In genomic region chr9:87892956-87893355, GRCh38 we compare ENCODE assay signal across 25 cellular contexts. TPM values are rescaled to one million over a fixed set of nuclear protein-coding genes. Genes with fewer than 3 reads are reported as not detected.
"Had no signal": no experiment of that assay in that cellular context is flagged by ENCODE, and none has a peak within 500 bp of the region (broad histone marks: within the 10 kb centered on the region; RNA-seq: fewer than 3 reads in every experiment).

No MANE protein-coding gene starts in this region.

- H3K27ac ChIP-seq: SJSA1, SK-N-MC had no signal

- H3K36me3 ChIP-seq: SJSA1 had no signal

- ATAC-seq: HepG2 had no signal

- H3K9me3 ChIP-seq: SJSA1 had no signal

- H3K27me3 ChIP-seq: SJSA1 had no signal

- DNase-seq: IMR-90, NCI-H1092, NCI-H1105 treated with DMSO at 0.1 percent for 48 hours, NCI-H1417 treated with DMSO at 0.1 percent for 48 hours, NCI-H146, NCI-H1694 treated with DMSO at 0.1 percent for 48 hours, NCI-H1930, NCI-H2081, NCI-H2107, NCI-H2227 treated with DMSO at 0.1 percent for 48 hours, NCI-H524, NCI-H526 treated with DMSO at 0.1 percent for 48 hours, NCI-H748 treated with DMSO at 0.1 percent for 48 hours, Right ventricle myocardium superior, SIG-M5, T-helper 2 cell had no signal

- H3K4me3 ChIP-seq: SJSA1, SK-N-MC had no signal

- FAIRE-seq: HepG2, RCC 7860 had no signal

RNA-seq across cellular contexts. Expression of gene SPATA31E1, which starts 10.3 kb away (rescaled TPM):
- total RNA-seq: HepG2; HT1080; IMR-90; LHCN-M2; MCF 10A; NCI-H460; Right ventricle myocardium superior; T-helper 1 cell treated with Interleukin-12 subunit alpha and Interleukin-12 subunit beta and Interleukin-4 antibody, amounts not matched to agents 30 ng/mL and 1 ng/mL, for 36 hours had no signal
- polyA plus RNA-seq: HepG2 had no signal

RNA-seq across cellular contexts. Expression of gene SPATA31C1, which starts 24.8 kb away (rescaled TPM):
- total RNA-seq: HepG2; HT1080; IMR-90; LHCN-M2; MCF 10A; NCI-H460; Right ventricle myocardium superior; SJSA1; T-helper 1 cell treated with Interleukin-12 subunit alpha and Interleukin-12 subunit beta and Interleukin-4 antibody, amounts not matched to agents 30 ng/mL and 1 ng/mL, for 36 hours had no signal
- polyA plus RNA-seq: HepG2, IMR-90 had no signal
